ENCODE assay signal across 2 cellular contexts in genomic region chr21:44107037-44107501, GRCh38.
TF ChIP-seq lines count a peak whose summit lies in the region.

Gene PWP2, plus strand, starts transcription at chr21:44107399. Its CDS starts 18 bp downstream, at chr21:44107417.

TF ChIP-seq in A549, 52 proteins besides CTCF, POLR2A, EP300 and RAD21:
- TF ChIP-seq, protein P1, sequence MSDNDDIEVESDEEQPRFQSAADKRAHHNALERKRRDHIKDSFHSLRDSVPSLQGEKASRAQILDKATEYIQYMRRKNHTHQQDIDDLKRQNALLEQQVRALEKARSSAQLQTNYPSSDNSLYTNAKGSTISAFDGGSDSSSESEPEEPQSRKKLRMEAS (IDR thresholded peaks at IDR 0.05), result 0 out of 2 replicates have a peak, but pooled peaks have one; percentile 39

TF ChIP-seq in IMR-90, 13 proteins besides CTCF, POLR2A, EP300 and RAD21:
- peak; percentile 32; the same call in 1 of the 2 replicates for TF ChIP-seq MXI1 (IDR thresholded peaks at IDR 0.05; ENCODE audit: borderline replicate concordance, low read depth, low read length)
